In the genomic region with DNA sequence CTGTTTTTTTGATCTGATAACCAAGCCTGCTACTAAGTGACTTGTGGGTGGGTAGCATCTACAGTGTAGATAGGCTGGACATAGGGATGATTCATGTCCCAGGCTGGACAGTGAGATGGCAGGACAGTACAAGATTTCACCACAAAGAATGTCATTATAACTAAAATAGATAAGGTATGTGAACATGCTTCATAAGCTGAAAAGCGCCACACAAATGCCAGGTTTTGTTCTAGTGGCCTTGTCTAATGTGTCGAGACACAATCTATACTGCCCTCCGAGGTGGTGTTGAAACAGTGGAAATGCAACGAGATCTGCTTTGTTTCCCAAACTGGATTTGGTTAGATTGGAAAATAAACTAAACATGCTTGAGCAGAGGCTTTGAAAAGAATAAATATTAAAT, we compare ENCODE assay signal across 10 cellular contexts. TPM values are rescaled to one million over a fixed set of nuclear protein-coding genes. Genes with fewer than 3 reads are reported as not detected.
A peak's percentile ranks its signal among the peaks of the same experiment; 100 is the strongest.
DNase-seq lines count a peak whose midpoint lies in the region; ATAC-seq, FAIRE-seq and TF ChIP-seq lines count a peak whose summit lies in the region.
"Had no signal": no experiment of that assay in that cellular context is flagged by ENCODE, and none has a peak within 500 bp of the region (broad histone marks: within the 10 kb centered on the region; RNA-seq: fewer than 3 reads in every experiment).

No MANE protein-coding gene starts in this region.

- no peak for TF ChIP-seq EP300 in upper lobe of left lung (IDR thresholded peaks at IDR 0.05)

- ATAC-seq in GM23338 (no peak), upper lobe of left lung (ENCODE audit: low FRiP score in 2 of 2) (no peak), GM21825 (IDR thresholded peaks at IDR 0.05; ENCODE audit: unreplicated experiment) (no peak)

- H3K9me3 Mint-ChIP-seq in GM23338, result no peaks in the 10 kb centered on the region
- no peaks in the 10 kb centered on the region for H3K9me3 Mint-ChIP-seq in astrocyte (ENCODE audit: unreplicated experiment)

- peak; percentile 57 for DNase-seq in A172 (ENCODE audit: low spot score)
- DNase-seq in GM23338 (ENCODE audit: low spot score), result peak; percentile 32
- DNase-seq in astrocyte (ENCODE audit: low read depth), result no peak
- no peak for DNase-seq in kidney
- DNase-seq in HCEC 1CT, result no peak
- DNase-seq in upper lobe of left lung, result no peak
- DNase-seq in stimulated activated CD8-positive, alpha-beta memory T cell treated with anti-CD3 and anti-CD28 coated beads, Interleukin-4, amount 100 ng/mL, for 48 hours, result no peak
- DNase-seq: amygdala, NCI-H146 had no signal

- no peak overlapping the region for H3K9ac ChIP-seq in astrocyte (ENCODE audit: low read length)
- no peak overlapping the region for H3K9ac ChIP-seq in kidney (ENCODE audit: low read length in 2 of 2)

- no peak for TF ChIP-seq POLR2A in upper lobe of left lung (IDR thresholded peaks at IDR 0.05)

- no peaks in the 10 kb centered on the region for H3F3A ChIP-seq in GM23338 (replicated peaks; ENCODE audit: low read depth)

- H3K4me3 Mint-ChIP-seq in GM23338, result no peak overlapping the region
- no peak overlapping the region for H3K4me3 Mint-ChIP-seq in astrocyte (ENCODE audit: unreplicated experiment)

- H3K36me3 ChIP-seq in GM23338 (ENCODE audit: insufficient read depth), result no peaks in the 10 kb centered on the region
- no peaks in the 10 kb centered on the region for H3K36me3 ChIP-seq in astrocyte (ENCODE audit: insufficient read depth, low read length)
- no peaks in the 10 kb centered on the region for H3K36me3 ChIP-seq in kidney (ENCODE audit: control insufficient read depth in 1 of 2, insufficient read depth in 2 of 2, low read length in 2 of 2)
- peaks cover 0 to 6% (median 4%) of the 10 kb centered on the region in 4 donors for H3K36me3 ChIP-seq in upper lobe of left lung

- H3K4me1 Mint-ChIP-seq in GM23338, result peaks cover 4% of the 10 kb centered on the region; the same call in 2 of the 3 replicates
- peaks cover 9% of the 10 kb centered on the region for H3K4me1 Mint-ChIP-seq in astrocyte (ENCODE audit: low read depth, unreplicated experiment)

- peaks cover 32% of the 10 kb centered on the region for H3K27me3 ChIP-seq in GM23338 (ENCODE audit: insufficient read depth)
- H3K27me3 ChIP-seq in astrocyte (ENCODE audit: insufficient read depth, low read length), result no peaks in the 10 kb centered on the region
- H3K27me3 ChIP-seq in upper lobe of left lung, result no peaks in the 10 kb centered on the region

- no peaks in the 10 kb centered on the region for H3K79me2 ChIP-seq in GM23338 (replicated peaks; ENCODE audit: insufficient read depth)
- peaks cover 74% of the 10 kb centered on the region for H3K79me2 ChIP-seq in astrocyte (ENCODE audit: insufficient read depth, low read length)

- H3K36me3 Mint-ChIP-seq in GM23338 (ENCODE audit: low read depth), result no peaks in the 10 kb centered on the region
- peaks cover 2% of the 10 kb centered on the region for H3K36me3 Mint-ChIP-seq in astrocyte (ENCODE audit: low read depth, unreplicated experiment)

- H3K4me3 ChIP-seq in GM23338 (no peak overlapping the region), astrocyte (ENCODE audit: insufficient read depth, low read depth, low read length) (no peak overlapping the region), kidney (ENCODE audit: low read length in 2 of 2) (no peak overlapping the region), upper lobe of left lung (no peak overlapping the region)

- H3K27ac ChIP-seq in GM23338 (ENCODE audit: low read depth), result no peak overlapping the region
- H3K27ac ChIP-seq in astrocyte (ENCODE audit: low read depth, low read length), result no peak overlapping the region
- no peak overlapping the region for H3K27ac ChIP-seq in kidney (ENCODE audit: low read depth in 2 of 2, low read length in 2 of 2)
- H3K27ac ChIP-seq in upper lobe of left lung, result no peak overlapping the region

- H3K4me1 ChIP-seq in GM23338 (ENCODE audit: insufficient read depth), result 0 out of 2 replicates have a peak, but pooled peaks cover 2% of the 10 kb centered on the region
- H3K4me1 ChIP-seq in astrocyte (ENCODE audit: insufficient read depth, low read length), result peaks cover 28% of the 10 kb centered on the region
- peaks cover 8 to 9% of the 10 kb centered on the region in 2 donors for H3K4me1 ChIP-seq in kidney (ENCODE audit: control insufficient read depth in 1 of 2, insufficient read depth in 1 of 2, low read depth in 1 of 2, low read length in 2 of 2)
- H3K4me1 ChIP-seq in upper lobe of left lung, result peaks cover 34 to 79% (median 63%) of the 10 kb centered on the region in 4 donors

- H3K4me2 ChIP-seq in GM23338, result no peak overlapping the region
- H3K4me2 ChIP-seq in astrocyte (ENCODE audit: low read length), result peak overlapping the region; percentile 3

- H3K27me3 Mint-ChIP-seq in GM23338 (ENCODE audit: insufficient read depth, low read depth, poor library complexity) (peaks cover 27% of the 10 kb centered on the region), astrocyte (ENCODE audit: low read depth, unreplicated experiment) (peaks cover 3% of the 10 kb centered on the region)

- H3K9me3 ChIP-seq in astrocyte (ENCODE audit: insufficient read depth, low read depth, low read length) (no peaks in the 10 kb centered on the region), kidney (ENCODE audit: control insufficient read depth in 1 of 2, low read length in 2 of 2) (no peaks in the 10 kb centered on the region), upper lobe of left lung (no peaks in the 10 kb centered on the region)

- 58 to 80% methylated on average over 4 of the region's 4 CpGs for WGBS in upper lobe of left lung, 2 donors

- no peaks in the 10 kb centered on the region for H3K9me2 ChIP-seq in GM23338 (ENCODE audit: insufficient read depth)

- TF ChIP-seq CTCF in GM23338 (conservative IDR thresholded peaks at IDR 0.05; ENCODE audit: low read depth in 2 of 2) (peak; percentile 16 to 34; a peak in 2 of 4 replicates), astrocyte (IDR thresholded peaks at IDR 0.05; ENCODE audit: insufficient read depth, low read depth, low read length) (peak; percentile 28), kidney (IDR thresholded peaks at IDR 0.05; ENCODE audit: borderline replicate concordance, extremely low read depth, insufficient read depth) (peak; percentile 21), upper lobe of left lung (IDR thresholded peaks at IDR 0.05) (peak in 2 of 6 experiments; percentile 16 to 45)

- H3K27ac Mint-ChIP-seq in GM23338 (no peak overlapping the region), astrocyte (ENCODE audit: unreplicated experiment) (no peak overlapping the region)

- intact Hi-C loops in kidney (cut with DNase I), result no loop called here

- FAIRE-seq in astrocyte (lab: Jason Lieb, UNC), result no peak
- FAIRE-seq in kidney (lab: Jason Lieb, UNC), result no peak

- H2AFZ ChIP-seq in GM23338 (no peak overlapping the region), astrocyte (ENCODE audit: low read depth, low read length) (no peak overlapping the region)

- H4K20me1 ChIP-seq in GM23338 (replicated peaks; ENCODE audit: insufficient read depth) (peaks cover 3% of the 10 kb centered on the region), astrocyte (ENCODE audit: insufficient read depth, low read length) (peaks cover 30% of the 10 kb centered on the region)

TF ChIP-seq in GM23338, 12 proteins besides CTCF, POLR2A, EP300 and RAD21 (continues in another document):
- TF ChIP-seq ZNF331 (CRISPR knock-in tag; IDR thresholded peaks at IDR 0.05; ENCODE audit: low read depth), result no peak

RNA-seq across cellular contexts. Expression of a gene that starts 4.4 kb away (rescaled TPM):
- 87.7 and 134 TPM in 2 replicates for total RNA-seq in A172 (2014; rRNA removed; shearing (Covaris generic))
- total RNA-seq in GM23338 (2014; rRNA removed; shearing (Covaris generic)), result 7.2 and 7.3 TPM in 2 replicates
- polyA plus RNA-seq in GM23338 (2016; fragmentation: Nextera tagmentation; extraction: Ambion mirVana), result 10.9 and 14.7 TPM in 2 replicates
- 37.4 and 48.3 TPM in 2 replicates for total RNA-seq in astrocyte
- 235 TPM for total RNA-seq in kidney
- polyA plus RNA-seq in kidney (ENCODE audit: insufficient read depth, low read depth, low replicate concordance), result 241 TPM
- 100 to 1,000 TPM; 205 to 710 (median 440) TPM for total RNA-seq in upper lobe of left lung

RNA-seq across cellular contexts. Expression of a gene that starts 58.0 kb away (rescaled TPM):
- total RNA-seq in A172 (2014; rRNA removed; shearing (Covaris generic)), result 49.8 and 58.4 TPM in 2 replicates
- 106 and 110 TPM in 2 replicates for total RNA-seq in GM23338 (2014; rRNA removed; shearing (Covaris generic))
- polyA plus RNA-seq in GM23338 (2016; fragmentation: Nextera tagmentation; extraction: Ambion mirVana), result 92.7 and 117 TPM in 2 replicates
- 2.2 and 5.4 TPM in 2 replicates for total RNA-seq in astrocyte
- 0.60 TPM for total RNA-seq in kidney
- polyA plus RNA-seq in kidney (ENCODE audit: insufficient read depth, low read depth, low replicate concordance), result not detected
- 1 to 10 TPM in 2 of 6 donors, under 1 TPM in 2, not detected in 2; 0.39 to 1.6 (median 0.87) TPM for total RNA-seq in upper lobe of left lung

Comparison
In these comparisons a context has a peak if more than half of its experiments do, and no peak if none do; other contexts are left out.
1. DNase-seq: peak in A172 (single experiment) and GM23338 (single experiment); none in astrocyte (single experiment), kidney (single experiment), HCEC 1CT (single experiment), upper lobe of left lung (0 of 2) and stimulated activated CD8-positive, alpha-beta memory T cell treated with anti-CD3 and anti-CD28 coated beads, Interleukin-4, amount 100 ng/mL, for 48 hours (single experiment).